Comparison of ENCODE assay signal across 8 cellular contexts in genomic region chr1:156282479-156283222, GRCh38. TPM values are rescaled to one million over a fixed set of nuclear protein-coding genes. Genes with fewer than 3 reads are reported as not detected.
A peak's percentile ranks its signal among the peaks of the same experiment; 100 is the strongest.
DNase-seq lines count a peak whose midpoint lies in the region; ATAC-seq and TF ChIP-seq lines count a peak whose summit lies in the region.

Gene SMG5, minus strand, starts transcription at chr1:156282825. Its CDS starts 145 bp downstream, at chr1:156282680.

- TF ChIP-seq CTCF in KMS-11 (conservative IDR thresholded peaks at IDR 0.05; ENCODE audit: low read depth, low read length): no peak; the same call in 1 of the 2 replicates
- no peak for TF ChIP-seq CTCF in Peyer's patch (IDR thresholded peaks at IDR 0.05)

- H4K20me1 ChIP-seq in KMS-11 (ENCODE audit: insufficient read depth): peaks cover 18% of the 10 kb centered on the region

- peak; percentile 91 to 93 for TF ChIP-seq POLR2A in Peyer's patch (IDR thresholded peaks at IDR 0.05)

- DNase-seq in DMS53 treated with DMSO at 0.1 percent for 48 hours (lab: John Stamatoyannopoulos, UW; ENCODE audit: unreplicated experiment): peak; percentile 98
- DNase-seq in Peyer's patch: peak; percentile 95 to 98 (median 95)
- DNase-seq in activated T-cell treated with anti-CD3 and anti-CD28 coated beads, Interleukin-2, amount 50 U/mL, for 48 hours: peak; percentile 93 to 97
- peak; percentile 90 to 94 for DNase-seq in stimulated activated CD8-positive, alpha-beta memory T cell treated with anti-CD3 and anti-CD28 coated beads, Interleukin-7, amount 100 ng/mL, for 4 hours (ENCODE audit: low read depth in 2 of 2)

- H3K4me1 ChIP-seq in KMS-11 (ENCODE audit: low read depth, poor library complexity, severe bottlenecking): peaks cover 47% of the 10 kb centered on the region
- peaks cover 0 to 33% (median 4%) of the 10 kb centered on the region in 4 donors for H3K4me1 ChIP-seq in Peyer's patch
- peaks cover 16 to 28% of the 10 kb centered on the region in 2 donors for H3K4me1 ChIP-seq in muscle layer of duodenum (ENCODE audit: control insufficient read depth in 1 of 2, insufficient read depth in 2 of 2, low read length in 2 of 2)

- H3K9me3 ChIP-seq in Peyer's patch (no peaks in the 10 kb centered on the region), muscle layer of duodenum (ENCODE audit: control insufficient read depth in 1 of 2, low read length in 2 of 2) (no peaks in the 10 kb centered on the region)

- H3K4me2 ChIP-seq in KMS-11: peak within 1 kb of the TSS; percentile 79

- H3K27me3 ChIP-seq in KMS-11 (ENCODE audit: insufficient read depth, low read depth): no peaks in the 10 kb centered on the region
- H3K27me3 ChIP-seq in Peyer's patch: no peaks in the 10 kb centered on the region
- no peaks in the 10 kb centered on the region for H3K27me3 ChIP-seq in muscle layer of duodenum (ENCODE audit: low read depth, low read length)

- H3K36me3 ChIP-seq in KMS-11 (ENCODE audit: insufficient read depth): peaks cover 14% of the 10 kb centered on the region; the same call in 1 of the 2 replicates
- H3K36me3 ChIP-seq in Peyer's patch: peaks cover 0 to 21% (median 0%) of the 10 kb centered on the region in 3 donors
- H3K36me3 ChIP-seq in muscle layer of duodenum (ENCODE audit: control insufficient read depth in 1 of 2, insufficient read depth in 2 of 2, low read length in 2 of 2): peaks cover 11 to 15% of the 10 kb centered on the region in 2 donors

- peak within 1 kb of the TSS; percentile 71 for H3K4me3 ChIP-seq in KMS-11 (IDR thresholded peaks at IDR 0.05; ENCODE audit: insufficient read depth, low read depth, low read length)
- peak within 1 kb of the TSS; percentile 68 to 92 (median 80) for H3K4me3 ChIP-seq in Peyer's patch
- H3K4me3 ChIP-seq in muscle layer of duodenum (ENCODE audit: low read depth in 1 of 2, low read length in 2 of 2): peak within 1 kb of the TSS; percentile 80 to 95

- H3K27ac ChIP-seq in KMS-11 (peak within 1 kb of the TSS; percentile 62), Peyer's patch (peak within 1 kb of the TSS; percentile 91 to 93 (median 93)), muscle layer of duodenum (ENCODE audit: low read length) (peak within 1 kb of the TSS; percentile 88)

- peaks cover 65% of the 10 kb centered on the region for H3K79me2 ChIP-seq in KMS-11 (ENCODE audit: insufficient read depth, low read depth)

- peak within 1 kb of the TSS; percentile 65 for H2AFZ ChIP-seq in KMS-11 (ENCODE audit: low read depth)

- H3K9ac ChIP-seq in KMS-11: peak within 1 kb of the TSS; percentile 87

- ATAC-seq in GM21737 (IDR thresholded peaks at IDR 0.05; ENCODE audit: unreplicated experiment) (peak; percentile 76), esophagus mucosa (peak; percentile 85)

RNA-seq across cellular contexts. Expression of gene SMG5, which starts in this region (rescaled TPM):
- total RNA-seq in Peyer's patch (100 to 1,000 TPM in 2 of 4 donors, 10 to 100 TPM in 2; 70.1 to 139 (median 103) TPM), esophagus mucosa (38.0 TPM)

Comparison
In these comparisons a context has a peak if more than half of its experiments do, and no peak if none do; other contexts are left out.
1. Peak in every context shown above with its lines: DNase-seq, ATAC-seq, H3K4me3 ChIP-seq and H3K27ac ChIP-seq.